Comparison of ENCODE assay signal across 11 cellular contexts in genomic region chr2:55923978-55924325, GRCh38. TPM values are rescaled to one million over a fixed set of nuclear protein-coding genes. Genes with fewer than 3 reads are reported as not detected.
DNase-seq lines count a peak whose midpoint lies in the region; ATAC-seq and TF ChIP-seq lines count a peak whose summit lies in the region.
"Had no signal": no experiment of that assay in that cellular context is flagged by ENCODE, and none has a peak within 500 bp of the region (broad histone marks: within the 10 kb centered on the region; RNA-seq: fewer than 3 reads in every experiment).

No MANE protein-coding gene starts in this region.

- ATAC-seq in WTC11: peak; percentile 5
- peak; percentile 38 for ATAC-seq in omental fat pad (ENCODE audit: low FRiP score)
- ATAC-seq in HG02571 (IDR thresholded peaks at IDR 0.05; ENCODE audit: unreplicated experiment): no peak
- no peak for ATAC-seq in activated T-helper 17 cell treated with anti-CD3 and anti-CD28 coated beads, Interleukin-2, amount 50 U/mL, for 72 hours (replicated peaks)

- H3K4me1 Mint-ChIP-seq in WTC11 (peaks cover 32% of the 10 kb centered on the region), glutamatergic neuron (ENCODE audit: low read depth, unreplicated experiment) (peaks cover 2% of the 10 kb centered on the region)
- H3K4me1 Mint-ChIP-seq in activated T-helper 17 cell treated with anti-CD3 and anti-CD28 coated beads, Interleukin-2, amount 50 U/mL, for 72 hours: no peaks in the 10 kb centered on the region

- H3K9me3 Mint-ChIP-seq in WTC11 (no peaks in the 10 kb centered on the region), glutamatergic neuron (ENCODE audit: unreplicated experiment) (no peaks in the 10 kb centered on the region)
- H3K9me3 Mint-ChIP-seq in activated T-helper 17 cell treated with anti-CD3 and anti-CD28 coated beads, Interleukin-2, amount 50 U/mL, for 72 hours: peaks cover 7% of the 10 kb centered on the region

- DNase-seq in AG09309 (ENCODE audit: low read depth) (no peak), WTC11 (ENCODE audit: low spot score) (no peak), glutamatergic neuron (no peak), omental fat pad (ENCODE audit: low spot score) (no peak), NCI-H1930 (lab: John Stamatoyannopoulos, UW) (no peak), DMS 273 treated with DMSO at 0.1 percent for 48 hours (lab: John Stamatoyannopoulos, UW) (no peak)
- DNase-seq: Karpas-422 had no signal

- peak overlapping the region; percentile 83 for H3K4me3 ChIP-seq in AG09309 (ENCODE audit: control insufficient read depth, low read depth, low read length)

- CTCF ChIA-PET in WTC11 (lab: Charles Lee): interaction anchor here (1.3 to 1.9 kb wide), 2 partner anchors 153 to 260 kb away, joined by 3 to 5 read pairs; partner anchors contain the start of gene CCDC85A

- H3K27me3 Mint-ChIP-seq in WTC11 (ENCODE audit: low read depth) (peaks cover 39% of the 10 kb centered on the region), glutamatergic neuron (ENCODE audit: unreplicated experiment) (peaks cover 4% of the 10 kb centered on the region)
- peaks cover 37% of the 10 kb centered on the region for H3K27me3 Mint-ChIP-seq in activated T-helper 17 cell treated with anti-CD3 and anti-CD28 coated beads, Interleukin-2, amount 50 U/mL, for 72 hours

- H3K4me3 Mint-ChIP-seq in WTC11 (peak overlapping the region; percentile 90), glutamatergic neuron (ENCODE audit: unreplicated experiment) (peak overlapping the region; percentile 89)
- H3K4me3 Mint-ChIP-seq in activated T-helper 17 cell treated with anti-CD3 and anti-CD28 coated beads, Interleukin-2, amount 50 U/mL, for 72 hours: no peak overlapping the region
- H3K4me3 Mint-ChIP-seq: natural killer cell treated with Interleukin-12 subunit alpha and Interleukin-12 subunit beta and Interleukin-15 and Interleukin-18, amount 100 ng/mL, for 72 hours had no signal

- peaks cover 2% of the 10 kb centered on the region; the same call in 1 of the 2 replicates for H3K36me3 Mint-ChIP-seq in WTC11
- H3K36me3 Mint-ChIP-seq in glutamatergic neuron (ENCODE audit: unreplicated experiment): no peaks in the 10 kb centered on the region
- H3K36me3 Mint-ChIP-seq in activated T-helper 17 cell treated with anti-CD3 and anti-CD28 coated beads, Interleukin-2, amount 50 U/mL, for 72 hours (ENCODE audit: low read depth): no peaks in the 10 kb centered on the region
- H3K36me3 Mint-ChIP-seq: natural killer cell treated with Interleukin-12 subunit alpha and Interleukin-12 subunit beta and Interleukin-15 and Interleukin-18, amount 100 ng/mL, for 72 hours had no signal

- H3K27ac Mint-ChIP-seq in WTC11 (no peak overlapping the region), glutamatergic neuron (ENCODE audit: unreplicated experiment) (no peak overlapping the region)
- H3K27ac Mint-ChIP-seq in activated T-helper 17 cell treated with anti-CD3 and anti-CD28 coated beads, Interleukin-2, amount 50 U/mL, for 72 hours: no peak overlapping the region
- H3K27ac Mint-ChIP-seq: natural killer cell treated with Interleukin-12 subunit alpha and Interleukin-12 subunit beta and Interleukin-15 and Interleukin-18, amount 100 ng/mL, for 72 hours had no signal

- TF ChIP-seq CTCF in AG09309 (IDR thresholded peaks at IDR 0.05; ENCODE audit: control insufficient read depth, insufficient read depth, low read depth, low read length, missing control alignments): no peak
- no peak for TF ChIP-seq CTCF in WTC11 (IDR thresholded peaks at IDR 0.05)
- TF ChIP-seq CTCF in glutamatergic neuron (IDR thresholded peaks at IDR 0.05; ENCODE audit: partially characterized antibody, unreplicated experiment): no peak
- TF ChIP-seq CTCF in omental fat pad (IDR thresholded peaks at IDR 0.05): no peak

- POLR2A ChIA-PET in WTC11 (lab: Charles Lee): interaction anchor here (0.8 kb wide), 1 partner anchor 374 kb away, joined by 3 read pairs; no protein-coding TSS in a partner anchor

TF ChIP-seq in WTC11, 78 proteins besides CTCF, POLR2A, EP300 and RAD21:
- TF ChIP-seq CBFB (CRISPR knock-in tag; IDR thresholded peaks at IDR 0.05; ENCODE audit: low read depth) (no peak), HMGXB4 (CRISPR knock-in tag; IDR thresholded peaks at IDR 0.05) (no peak), EMX1 (CRISPR knock-in tag; IDR thresholded peaks at IDR 0.05) (no peak), FOXK1 (CRISPR knock-in tag; IDR thresholded peaks at IDR 0.05) (0 out of 2 replicates have a peak, but pooled peaks have one; percentile 7)

RNA-seq across cellular contexts. Expression of gene EFEMP1, which starts 0.4 kb away (rescaled TPM):
- total RNA-seq in WTC11 (2021): 24.0 to 25.7 TPM (median 25.6 TPM) in 3 replicates
- 1.2 TPM for total RNA-seq in glutamatergic neuron (ENCODE audit: unreplicated experiment)
- total RNA-seq in omental fat pad: 1,000 to 10,000 TPM in 1 of 4 donors, 100 to 1,000 TPM in 3; 225 to 1,590 (median 659) TPM
- total RNA-seq in activated T-helper 17 cell treated with anti-CD3 and anti-CD28 coated beads, Interleukin-2, amount 50 U/mL, for 72 hours: not detected
- total RNA-seq: activated CD8-positive, alpha-beta memory T cell treated with anti-CD3 and anti-CD28 coated beads for 36 hours; natural killer cell treated with Interleukin-12 subunit alpha and Interleukin-12 subunit beta and Interleukin-15 and Interleukin-18, amount 100 ng/mL, for 72 hours had no signal

Comparison
In these comparisons a context has a peak if more than half of its experiments do, and no peak if none do; other contexts are left out.
1. ATAC-seq: peak in WTC11 (single experiment) and omental fat pad (single experiment); none in HG02571 (single experiment) and activated T-helper 17 cell treated with anti-CD3 and anti-CD28 coated beads, Interleukin-2, amount 50 U/mL, for 72 hours (single experiment).
2. RNA of gene EFEMP1, which starts 0.4 kb away (total RNA-seq): 225 to 1,590 TPM in omental fat pad and 24.0 to 25.7 TPM in WTC11; 1.2 TPM in glutamatergic neuron (single experiment) and not detected in activated T-helper 17 cell treated with anti-CD3 and anti-CD28 coated beads, Interleukin-2, amount 50 U/mL, for 72 hours; every median in the first group is over 10 times any median in the second.